1 cellular context compared by ENCODE assay signal in genomic region chr17:38896373-38896954, GRCh38.
A peak's percentile ranks its signal among the peaks of the same experiment; 100 is the strongest.
TF ChIP-seq lines count a peak whose summit lies in the region.

No MANE protein-coding gene starts in this region.

TF ChIP-seq in WTC11, 78 proteins besides CTCF, POLR2A, EP300 and RAD21:
- TF ChIP-seq, protein P1, sequence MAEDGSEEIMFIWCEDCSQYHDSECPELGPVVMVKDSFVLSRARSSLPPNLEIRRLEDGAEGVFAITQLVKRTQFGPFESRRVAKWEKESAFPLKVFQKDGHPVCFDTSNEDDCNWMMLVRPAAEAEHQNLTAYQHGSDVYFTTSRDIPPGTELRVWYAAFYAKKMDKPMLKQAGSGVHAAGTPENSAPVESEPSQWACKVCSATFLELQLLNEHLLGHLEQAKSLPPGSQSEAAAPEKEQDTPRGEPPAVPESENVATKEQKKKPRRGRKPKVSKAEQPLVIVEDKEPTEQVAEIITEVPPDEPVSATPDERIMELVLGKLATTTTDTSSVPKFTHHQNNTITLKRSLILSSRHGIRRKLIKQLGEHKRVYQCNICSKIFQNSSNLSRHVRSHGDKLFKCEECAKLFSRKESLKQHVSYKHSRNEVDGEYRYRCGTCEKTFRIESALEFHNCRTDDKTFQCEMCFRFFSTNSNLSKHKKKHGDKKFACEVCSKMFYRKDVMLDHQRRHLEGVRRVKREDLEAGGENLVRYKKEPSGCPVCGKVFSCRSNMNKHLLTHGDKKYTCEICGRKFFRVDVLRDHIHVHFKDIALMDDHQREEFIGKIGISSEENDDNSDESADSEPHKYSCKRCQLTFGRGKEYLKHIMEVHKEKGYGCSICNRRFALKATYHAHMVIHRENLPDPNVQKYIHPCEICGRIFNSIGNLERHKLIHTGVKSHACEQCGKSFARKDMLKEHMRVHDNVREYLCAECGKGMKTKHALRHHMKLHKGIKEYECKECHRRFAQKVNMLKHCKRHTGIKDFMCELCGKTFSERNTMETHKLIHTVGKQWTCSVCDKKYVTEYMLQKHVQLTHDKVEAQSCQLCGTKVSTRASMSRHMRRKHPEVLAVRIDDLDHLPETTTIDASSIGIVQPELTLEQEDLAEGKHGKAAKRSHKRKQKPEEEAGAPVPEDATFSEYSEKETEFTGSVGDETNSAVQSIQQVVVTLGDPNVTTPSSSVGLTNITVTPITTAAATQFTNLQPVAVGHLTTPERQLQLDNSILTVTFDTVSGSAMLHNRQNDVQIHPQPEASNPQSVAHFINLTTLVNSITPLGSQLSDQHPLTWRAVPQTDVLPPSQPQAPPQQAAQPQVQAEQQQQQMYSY (CRISPR knock-in tag; IDR thresholded peaks at IDR 0.05), result 0 out of 2 replicates have a peak, but pooled peaks have one; percentile 18
- TF ChIP-seq, protein P2, sequence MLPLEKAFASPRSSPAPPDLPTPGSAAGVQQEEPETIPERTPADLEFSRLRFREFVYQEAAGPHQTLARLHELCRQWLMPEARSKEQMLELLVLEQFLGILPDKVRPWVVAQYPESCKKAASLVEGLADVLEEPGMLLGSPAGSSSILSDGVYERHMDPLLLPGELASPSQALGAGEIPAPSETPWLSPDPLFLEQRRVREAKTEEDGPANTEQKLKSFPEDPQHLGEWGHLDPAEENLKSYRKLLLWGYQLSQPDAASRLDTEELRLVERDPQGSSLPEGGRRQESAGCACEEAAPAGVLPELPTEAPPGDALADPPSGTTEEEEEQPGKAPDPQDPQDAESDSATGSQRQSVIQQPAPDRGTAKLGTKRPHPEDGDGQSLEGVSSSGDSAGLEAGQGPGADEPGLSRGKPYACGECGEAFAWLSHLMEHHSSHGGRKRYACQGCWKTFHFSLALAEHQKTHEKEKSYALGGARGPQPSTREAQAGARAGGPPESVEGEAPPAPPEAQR (CRISPR knock-in tag; IDR thresholded peaks at IDR 0.05), result no peak
- TF ChIP-seq ELF4 (CRISPR knock-in tag; IDR thresholded peaks at IDR 0.05; ENCODE audit: low read depth) (no peak), MYBL2 (CRISPR knock-in tag; IDR thresholded peaks at IDR 0.05) (no peak), RORB (CRISPR knock-in tag; IDR thresholded peaks at IDR 0.05) (no peak)
